8 cellular contexts compared by ENCODE assay signal in genomic region chr10:60816624-60817023, GRCh38. TPM values are rescaled to one million over a fixed set of nuclear protein-coding genes. Genes with fewer than 3 reads are reported as not detected.
DNase-seq lines count a peak whose midpoint lies in the region; ATAC-seq, FAIRE-seq and TF ChIP-seq lines count a peak whose summit lies in the region.

No MANE protein-coding gene starts in this region.

- H3K27ac ChIP-seq in HL-60 (replicated peaks): no peak overlapping the region
- H3K27ac ChIP-seq in K562 (ENCODE audit: extremely low read depth, low read depth, low read length): no peak overlapping the region
- H3K27ac ChIP-seq in gastrocnemius medialis: peak overlapping the region in 3 of 4 donors; percentile 14 to 27 (median 19)

- H3K36me3 ChIP-seq in NT2/D1 (ENCODE audit: insufficient read depth, insufficient read length, low read length) (no peaks in the 10 kb centered on the region), K562 (ENCODE audit: control insufficient read depth, insufficient read depth, low read length) (no peaks in the 10 kb centered on the region), gastrocnemius medialis (no peaks in the 10 kb centered on the region)

- H3K4me1 ChIP-seq in NT2/D1 (ENCODE audit: insufficient read depth, insufficient read length): no peaks in the 10 kb centered on the region
- no peaks in the 10 kb centered on the region for H3K4me1 ChIP-seq in K562 (replicated peaks in 1 of 2; ENCODE audit: control insufficient read depth in 2 of 2, insufficient read depth in 2 of 2, low read length in 2 of 2)
- H3K4me1 ChIP-seq in gastrocnemius medialis: peaks cover 23 to 24% of the 10 kb centered on the region in 2 donors

- H2AFZ ChIP-seq in K562 (ENCODE audit: low read depth, low read length): peak overlapping the region; percentile 43; the same call in 1 of the 2 replicates

- H3K4me3 ChIP-seq in HL-60 (replicated peaks; ENCODE audit: insufficient read depth, low read length): no peak overlapping the region
- H3K4me3 ChIP-seq in NT2/D1 (ENCODE audit: insufficient read length, low read depth): no peak overlapping the region
- no peak overlapping the region for H3K4me3 ChIP-seq in K562
- peak overlapping the region in 1 of 4 donors; percentile 19 for H3K4me3 ChIP-seq in gastrocnemius medialis

- peak; percentile 72 for TF ChIP-seq CTCF in HL-60 (IDR thresholded peaks at IDR 0.05; ENCODE audit: insufficient read depth, low read length)
- TF ChIP-seq CTCF in K562 (IDR thresholded peaks at IDR 0.05 in 2 of 3, conservative IDR thresholded peaks at IDR 0.05 in 1 of 3; ENCODE audit: insufficient read depth in 2 of 3, low read depth in 1 of 3, low read length in 3 of 3): peak; percentile 80 to 93 (median 82)
- peak; percentile 72 to 86 (median 82) for TF ChIP-seq CTCF in gastrocnemius medialis (IDR thresholded peaks at IDR 0.05 in 4 of 5, conservative IDR thresholded peaks at IDR 0.05 in 1 of 5)

- CTCF ChIA-PET in K562 (lab: Yijun Ruan, JAX; ENCODE audit: low intra/inter-chr PET ratio): interaction anchor here (0.6 to 2.3 kb wide), 11 partner anchors 122 to 1053 kb away, joined by 3 to 16 read pairs (median 3); no protein-coding TSS in a partner anchor

- peak; percentile 31 for DNase-seq in activated CD4-positive, alpha-beta T cell treated with anti-CD3 and anti-CD28 coated beads for 48 hours
- DNase-seq in activated CD4-positive, alpha-beta T cell treated with anti-CD3 and anti-CD28 coated beads, Interleukin-2, amount 50 U/mL, for 4 hours: no peak
- DNase-seq in HL-60 (ENCODE audit: low read depth in 1 of 2, low spot score in 1 of 2): peak; percentile 45 to 51
- peak; percentile 51 for DNase-seq in NT2/D1 (ENCODE audit: low read depth, low spot score)
- DNase-seq in K562 (ENCODE audit: extremely low read depth in 1 of 4, low spot score in 3 of 4): peak; percentile 87 to 89 (median 88)
- DNase-seq in hippocampal formation (lab: John Stamatoyannopoulos, UW): peak; percentile 41 to 91
- peak; percentile 25 to 39 for DNase-seq in gastrocnemius medialis

- WGBS in K562 (ENCODE audit: insufficient coverage, low coverage, missing lambda C conversion rate): 24% methylated on average over 3 of the region's 3 CpGs

- H3K79me2 ChIP-seq in K562 (ENCODE audit: control insufficient read depth, insufficient read depth, low read length): no peaks in the 10 kb centered on the region

- peak; percentile 95 to 98 for TF ChIP-seq RAD21 in K562 (CRISPR knock-in tag; conservative IDR thresholded peaks at IDR 0.05 in 1 of 2, IDR thresholded peaks at IDR 0.05 in 1 of 2)

- H3K27me3 ChIP-seq in HL-60 (ENCODE audit: insufficient read depth, poor library complexity, severe bottlenecking): no peaks in the 10 kb centered on the region
- no peaks in the 10 kb centered on the region for H3K27me3 ChIP-seq in NT2/D1 (ENCODE audit: insufficient read depth, insufficient read length)
- no peaks in the 10 kb centered on the region for H3K27me3 ChIP-seq in K562 (ENCODE audit: control insufficient read depth in 2 of 2, insufficient read depth in 2 of 2, low read length in 2 of 2)
- H3K27me3 ChIP-seq in gastrocnemius medialis: no peaks in the 10 kb centered on the region

- peak; percentile 68 for ATAC-seq in GM21381 (IDR thresholded peaks at IDR 0.05; ENCODE audit: unreplicated experiment)
- peak; percentile 95 for ATAC-seq in K562
- peak; percentile 93 to 94 for ATAC-seq in gastrocnemius medialis

- intact Hi-C loops in K562 (cut with micrococcal nuclease): loop anchor here (1.0 to 5.0 kb wide), 4 partner anchors 148 to 1431 kb away; no protein-coding TSS in a partner anchor
- intact Hi-C loops in gastrocnemius medialis (cut with DNase I; ENCODE audit: low total_unique reads): loop anchor here (1.0 to 10.0 kb wide), 5 partner anchors 148 to 1428 kb away; no protein-coding TSS in a partner anchor

- H3K9ac ChIP-seq in NT2/D1 (ENCODE audit: insufficient read length, low read depth) (no peak overlapping the region), K562 (ENCODE audit: insufficient read depth in 1 of 2, low read depth in 2 of 2, low read length in 2 of 2) (no peak overlapping the region)

- POLR2A ChIA-PET in K562 (lab: Yijun Ruan, JAX): no interaction called here

- TF ChIP-seq POLR2A in K562 (conservative IDR thresholded peaks at IDR 0.05) (no peak), gastrocnemius medialis (IDR thresholded peaks at IDR 0.05) (no peak)

- no peak for TF ChIP-seq EP300 in K562 (IDR thresholded peaks at IDR 0.05; ENCODE audit: low read length)

- no TSS peak for BruUV-seq in K562 (replicated peaks; lab: Mats Ljungman, UMichigan)

- peak; percentile 90 for FAIRE-seq in K562 (lab: Jason Lieb, UNC)

- H3K9me3 ChIP-seq in NT2/D1 (ENCODE audit: insufficient read depth, low read length) (no peaks in the 10 kb centered on the region), K562 (replicated peaks; ENCODE audit: control insufficient read depth, insufficient read depth, low read depth, low read length) (no peaks in the 10 kb centered on the region), gastrocnemius medialis (no peaks in the 10 kb centered on the region)

- in situ Hi-C loops in K562 (cut with MboI) (loop anchor here (10.0 kb wide), 1 partner anchor 148 kb away; no protein-coding TSS in a partner anchor), gastrocnemius medialis (cut with MboI; ENCODE audit: low sequenced_read_pairs in 4 of 4) (loop anchor here (5.0 to 25.0 kb wide), 5 partner anchors 146 to 1446 kb away; partner anchors contain the start of gene RTKN2 (in 1 of the 4))

- H3K4me2 ChIP-seq in K562 (ENCODE audit: insufficient read depth, low read length): no peak overlapping the region

- no peaks in the 10 kb centered on the region for H3K9me1 ChIP-seq in K562 (ENCODE audit: control insufficient read depth, insufficient read depth, low read length)

- no peaks in the 10 kb centered on the region for H4K20me1 ChIP-seq in K562 (replicated peaks; ENCODE audit: control insufficient read depth, insufficient read depth, low read length)

TF ChIP-seq in K562, 482 proteins besides CTCF, POLR2A, EP300 and RAD21 (continues in another document):
- peak; percentile 95 for TF ChIP-seq DEAF1 (CRISPR knock-in tag; IDR thresholded peaks at IDR 0.05)
- TF ChIP-seq CBFB (CRISPR knock-in tag; IDR thresholded peaks at IDR 0.05): no peak
- TF ChIP-seq FOXK2 (conservative IDR thresholded peaks at IDR 0.05 in 1 of 2, IDR thresholded peaks at IDR 0.05 in 1 of 2; ENCODE audit: low read depth in 2 of 2): 0 out of 4 replicates have a peak, but pooled peaks of 1 of the 2 experiments have one; percentile 32
- TF ChIP-seq BRD9 (IDR thresholded peaks at IDR 0.05; ENCODE audit: low read depth, partially characterized antibody): peak; percentile 53
- peak; percentile 35; the same call in 1 of the 2 replicates for TF ChIP-seq JUND (IDR thresholded peaks at IDR 0.05; ENCODE audit: borderline replicate concordance, low read depth, low read length)
- peak; percentile 33; the same call in 1 of the 3 replicates for TF ChIP-seq JUND (tag; IDR thresholded peaks at IDR 0.05; ENCODE audit: borderline replicate concordance, low read depth, low read length)
- TF ChIP-seq MNT (conservative IDR thresholded peaks at IDR 0.05): 0 out of 4 replicates have a peak, but pooled peaks of 1 of the 2 experiments have one; percentile 9
- no peak for TF ChIP-seq MIER1 (IDR thresholded peaks at IDR 0.05; ENCODE audit: low read depth)
- TF ChIP-seq ZNF384 (IDR thresholded peaks at IDR 0.05; ENCODE audit: low read depth, low read length): peak; percentile 79

RNA-seq across cellular contexts. Expression of gene CDK1, which starts 38.3 kb away (rescaled TPM):
- total RNA-seq in K562 (2011; cell fraction: chromatin; rRNA removed; ENCODE audit: low replicate concordance): 71.4 and 283 TPM in 2 replicates
- 32.2 and 40.9 TPM in 2 replicates for total RNA-seq in K562 (2011; cell fraction: nucleolus; rRNA removed)
- total RNA-seq in K562 (2011; cell fraction: nucleoplasm; rRNA removed): 114 and 180 TPM in 2 replicates
- 122 and 156 TPM in 2 replicates for total RNA-seq in K562 (2014; rRNA removed)
- 306 and 331 TPM in 2 replicates for total RNA-seq in K562 (2014; rRNA removed; fragmentation: Illumina TruSeq; extraction: Trizol)
- total RNA-seq in K562 (2015; rRNA removed; fragmentation: Illumina TruSeq; extraction: Trizol): 213 and 236 TPM in 2 replicates
- 159 and 174 TPM in 2 replicates for total RNA-seq in K562 (2021)
- 259 and 366 TPM in 2 replicates for polyA plus RNA-seq in K562 (2011; rRNA removed)
- 38.7 and 88.0 TPM in 2 replicates for polyA plus RNA-seq in K562 (2011; cell fraction: cytosol; rRNA removed)
- 109 and 195 TPM in 2 replicates for polyA plus RNA-seq in K562 (2011; cell fraction: nucleus; rRNA removed)
- 130 and 154 TPM in 2 replicates for polyA plus RNA-seq in K562 (2012)
- 206 and 228 TPM in 2 replicates for polyA plus RNA-seq in K562 (2014; fragmentation: Illumina TruSeq; extraction: Trizol)
- polyA plus RNA-seq in K562 (2014; fragmentation: Nextera tagmentation; extraction: Ambion mirVana): 100 to 1,000 TPM; 568 to 685 TPM
- 204 and 210 TPM in 2 replicates for polyA plus RNA-seq in K562 (2014; rRNA removed)
- 110 and 131 TPM in 2 replicates for polyA minus RNA-seq in K562 (2011; rRNA and poly(A)+ RNA removed)
- 37.6 and 52.2 TPM in 2 replicates for polyA minus RNA-seq in K562 (2011; cell fraction: cytosol; rRNA and poly(A)+ RNA removed)
- 102 and 159 TPM in 2 replicates for polyA minus RNA-seq in K562 (2011; cell fraction: nucleus; rRNA and poly(A)+ RNA removed)
- total RNA-seq in gastrocnemius medialis: 1 to 10 TPM in 2 of 4 donors, under 1 TPM in 1, not detected in 1; 0.82 to 1.9 (median 1.2) TPM

Comparison
In these comparisons a context has a peak if more than half of its experiments do, and no peak if none do; other contexts are left out.
1. DNase-seq: peak in activated CD4-positive, alpha-beta T cell treated with anti-CD3 and anti-CD28 coated beads for 48 hours (single experiment), HL-60 (2 of 2), NT2/D1 (single experiment), K562 (4 of 4), hippocampal formation (2 of 2) and gastrocnemius medialis (2 of 2); none in activated CD4-positive, alpha-beta T cell treated with anti-CD3 and anti-CD28 coated beads, Interleukin-2, amount 50 U/mL, for 4 hours (0 of 2).
2. H3K27ac ChIP-seq: peak in gastrocnemius medialis (3 of 4); none in HL-60 (single experiment) and K562 (single experiment).
3. RNA of gene CDK1, which starts 38.3 kb away (total RNA-seq): 32.2 to 331 TPM in K562; 0.82 to 1.9 TPM in gastrocnemius medialis; every median in the first group is over 10 times any median in the second.
4. Peak in every context shown above with its lines, with median percentiles within 50 percentile points of each other: ATAC-seq and CTCF ChIP-seq.